Comparison of ENCODE assay signal across 12 cellular contexts in the genomic region with DNA sequence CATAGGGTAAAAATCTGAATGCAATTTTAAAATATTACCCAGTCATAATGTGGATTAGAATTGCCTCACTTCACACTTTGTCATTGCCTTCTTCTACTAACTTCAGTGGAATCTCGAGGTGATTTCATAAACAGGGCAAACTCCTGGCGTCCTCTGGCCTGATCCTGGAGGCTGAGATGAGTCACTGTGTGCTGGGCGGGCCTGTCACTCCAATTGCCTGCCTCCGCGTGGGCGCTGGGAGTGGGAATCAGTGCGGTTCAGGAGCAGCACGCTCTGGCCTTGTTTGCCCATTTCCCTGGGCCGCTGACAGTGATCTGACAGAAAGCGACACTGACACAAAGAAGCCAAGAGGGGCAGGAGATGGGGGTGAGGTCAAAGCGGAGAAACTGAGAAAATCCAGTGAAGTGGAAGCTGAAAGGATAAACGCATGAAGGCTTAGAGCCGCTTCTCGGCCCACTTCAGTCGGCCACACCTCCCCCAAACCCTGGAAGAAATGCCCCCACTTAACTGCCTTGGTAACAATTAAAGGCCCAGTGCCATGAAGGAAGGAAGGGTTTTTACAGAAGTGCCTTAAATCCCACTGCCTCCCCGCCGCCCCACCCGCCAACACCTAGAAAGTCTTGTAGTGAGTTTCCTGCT. TPM values are rescaled to one million over a fixed set of nuclear protein-coding genes. Genes with fewer than 3 reads are reported as not detected.
DNase-seq lines count a peak whose midpoint lies in the region; ATAC-seq and TF ChIP-seq lines count a peak whose summit lies in the region.
"Had no signal": no experiment of that assay in that cellular context is flagged by ENCODE, and none has a peak within 500 bp of the region (broad histone marks: within the 10 kb centered on the region; RNA-seq: fewer than 3 reads in every experiment).

No MANE protein-coding gene starts in this region.

- H3K27me3 ChIP-seq in SJSA1 (replicated peaks) (no peaks in the 10 kb centered on the region), gastrocnemius medialis (no peaks in the 10 kb centered on the region)
- H3K27me3 ChIP-seq: SJCRH30 had no signal

- H3K27ac Mint-ChIP-seq in T-helper 2 cell treated with Interferon-gamma antibody and Interleukin-4, amounts not matched to agents 5 μg/mL and 100 μg/mL, for 36 hours, result no peak overlapping the region

- peaks cover 3% of the 10 kb centered on the region for H3K27me3 Mint-ChIP-seq in T-helper 2 cell treated with Interferon-gamma antibody and Interleukin-4, amounts not matched to agents 5 μg/mL and 100 μg/mL, for 36 hours (ENCODE audit: low read depth)

- peak; percentile 87 for DNase-seq in HCEC 1CT
- peak; percentile 45 to 73 for DNase-seq in SJSA1 (ENCODE audit: low read depth in 1 of 2, low spot score in 2 of 2)
- DNase-seq in fibroblast of mammary gland (ENCODE audit: low read depth), result peak; percentile 84
- peak in 1 of 2 donors; percentile 29 for DNase-seq in gastrocnemius medialis
- no peak for DNase-seq in mesenteric fat pad (ENCODE audit: low spot score)
- DNase-seq in T-helper 2 cell treated with Interferon-gamma antibody and Interleukin-4, amounts not matched to agents 5 μg/mL and 100 μg/mL, for 36 hours (ENCODE audit: low spot score), result no peak
- no peak for DNase-seq in stimulated activated CD8-positive, alpha-beta memory T cell treated with anti-CD3 and anti-CD28 coated beads, Interleukin-4, amount 100 ng/mL, for 48 hours
- DNase-seq: activated CD4-positive, alpha-beta T cell treated with anti-CD3 and anti-CD28 coated beads for 4 hours; DMS79 treated with DMSO at 0.1 percent for 48 hours; NCI-H2171 treated with DMSO at 0.1 percent for 48 hours; SJCRH30 had no signal

- no peak for TF ChIP-seq CTCF in fibroblast of mammary gland (conservative IDR thresholded peaks at IDR 0.05; ENCODE audit: control insufficient read depth, insufficient read depth, low read depth, low read length)
- TF ChIP-seq CTCF in gastrocnemius medialis (IDR thresholded peaks at IDR 0.05 in 4 of 5, conservative IDR thresholded peaks at IDR 0.05 in 1 of 5), result no peak

- H3K27ac ChIP-seq in SJSA1 (no peak overlapping the region), gastrocnemius medialis (peak overlapping the region; percentile 5 to 36 (median 23))
- H3K27ac ChIP-seq: KMS-11, SJCRH30 had no signal

- H3K4me1 Mint-ChIP-seq in T-helper 2 cell treated with Interferon-gamma antibody and Interleukin-4, amounts not matched to agents 5 μg/mL and 100 μg/mL, for 36 hours (ENCODE audit: low read depth), result no peaks in the 10 kb centered on the region

- in situ Hi-C loops in gastrocnemius medialis (cut with MboI; ENCODE audit: low sequenced_read_pairs in 4 of 4), result no loop called here

- no peaks in the 10 kb centered on the region for H3K36me3 Mint-ChIP-seq in T-helper 2 cell treated with Interferon-gamma antibody and Interleukin-4, amounts not matched to agents 5 μg/mL and 100 μg/mL, for 36 hours (ENCODE audit: low read depth)

- no peak for ATAC-seq in gastrocnemius medialis

- H3K9me3 ChIP-seq in SJSA1 (replicated peaks) (no peaks in the 10 kb centered on the region), gastrocnemius medialis (no peaks in the 10 kb centered on the region)
- H3K9me3 ChIP-seq: SJCRH30 had no signal

- peaks cover 31% of the 10 kb centered on the region for H3K4me1 ChIP-seq in SJSA1 (replicated peaks)
- peaks cover 4 to 5% of the 10 kb centered on the region in 2 donors for H3K4me1 ChIP-seq in gastrocnemius medialis

- no peaks in the 10 kb centered on the region for H3K9me3 Mint-ChIP-seq in T-helper 2 cell treated with Interferon-gamma antibody and Interleukin-4, amounts not matched to agents 5 μg/mL and 100 μg/mL, for 36 hours

- TF ChIP-seq POLR2A in gastrocnemius medialis (IDR thresholded peaks at IDR 0.05), result no peak

- H3K36me3 ChIP-seq in SJSA1, result no peaks in the 10 kb centered on the region
- H3K36me3 ChIP-seq in gastrocnemius medialis, result no peaks in the 10 kb centered on the region
- H3K36me3 ChIP-seq: SJCRH30 had no signal

- H3K4me3 ChIP-seq in SJSA1 (no peak overlapping the region), fibroblast of mammary gland (ENCODE audit: control insufficient read depth, low read depth, low read length) (no peak overlapping the region), gastrocnemius medialis (no peak overlapping the region)
- H3K4me3 ChIP-seq: SJCRH30 had no signal

- H3K4me3 Mint-ChIP-seq in T-helper 2 cell treated with Interferon-gamma antibody and Interleukin-4, amounts not matched to agents 5 μg/mL and 100 μg/mL, for 36 hours, result no peak overlapping the region

- intact Hi-C loops in gastrocnemius medialis (cut with DNase I; ENCODE audit: low total_unique reads), result no loop called here

RNA-seq across cellular contexts. Expression of gene LGR5, which starts 29.8 kb away (rescaled TPM):
- not detected in 2 replicates for total RNA-seq in SJSA1 (2014; rRNA removed; shearing (Covaris generic))
- total RNA-seq in gastrocnemius medialis, result 10 to 100 TPM in 2 of 4 donors, 1 to 10 TPM in 2; 8.7 to 40.1 (median 24.3) TPM
- 0.22 TPM for total RNA-seq in mesenteric fat pad

Comparison
In these comparisons a context has a peak if more than half of its experiments do, and no peak if none do; other contexts are left out.
1. DNase-seq: peak in HCEC 1CT (single experiment), SJSA1 (2 of 2) and fibroblast of mammary gland (single experiment); none in mesenteric fat pad (single experiment), T-helper 2 cell treated with Interferon-gamma antibody and Interleukin-4, amounts not matched to agents 5 μg/mL and 100 μg/mL, for 36 hours (single experiment) and stimulated activated CD8-positive, alpha-beta memory T cell treated with anti-CD3 and anti-CD28 coated beads, Interleukin-4, amount 100 ng/mL, for 48 hours (single experiment).